ENCODE assay signal across 9 cellular contexts in genomic region chr12:45988259-45988658, GRCh38. TPM values are rescaled to one million over a fixed set of nuclear protein-coding genes. Genes with fewer than 3 reads are reported as not detected.
DNase-seq lines count a peak whose midpoint lies in the region; ATAC-seq and TF ChIP-seq lines count a peak whose summit lies in the region.
"Had no signal": no experiment of that assay in that cellular context is flagged by ENCODE, and none has a peak within 500 bp of the region (broad histone marks: within the 10 kb centered on the region; RNA-seq: fewer than 3 reads in every experiment).

No MANE protein-coding gene starts in this region.

- no peaks in the 10 kb centered on the region for H3K27me3 ChIP-seq in Loucy (ENCODE audit: insufficient read depth, low read length, poor library complexity, severe bottlenecking)
- H3K27me3 ChIP-seq in neuron (ENCODE audit: insufficient read depth, low read length) = no peaks in the 10 kb centered on the region

- DNase-seq in ELR (ENCODE audit: low read depth) = peak; percentile 79
- DNase-seq in choroid plexus epithelial cell (ENCODE audit: low read depth) = peak; percentile 48
- DNase-seq in NCI-H1092 (lab: John Stamatoyannopoulos, UW) = no peak
- DNase-seq in sciatic nerve (ENCODE audit: low spot score) = no peak
- DNase-seq: activated CD4-positive, alpha-beta T cell treated with anti-CD3 and anti-CD28 coated beads for 48 hours; NCI-H1048 had no signal

- TF ChIP-seq CTCF in Loucy (conservative IDR thresholded peaks at IDR 0.05; ENCODE audit: low read length) (no peak), choroid plexus epithelial cell (conservative IDR thresholded peaks at IDR 0.05; ENCODE audit: low read depth, low read length) (no peak)

- H3K4me3 ChIP-seq in Loucy (ENCODE audit: low read length, poor library complexity, severe bottlenecking) (peak overlapping the region; percentile 97), choroid plexus epithelial cell (ENCODE audit: low read depth, low read length) (peak overlapping the region; percentile 97), neuron (ENCODE audit: low read length) (peak overlapping the region; percentile 81)

- peaks cover 70% of the 10 kb centered on the region for H3K79me2 ChIP-seq in Loucy (ENCODE audit: insufficient read depth, low read length)

- no peaks in the 10 kb centered on the region for H3K9me2 ChIP-seq in Loucy (replicated peaks; ENCODE audit: low read depth, low read length)

- H2AFZ ChIP-seq in Loucy (ENCODE audit: low read length) (no peak overlapping the region), neuron (ENCODE audit: low read depth, low read length) (no peak overlapping the region)

- H3F3A ChIP-seq in Loucy (ENCODE audit: low read depth) = no peaks in the 10 kb centered on the region

- ATAC-seq in sciatic nerve (no peak), GM19328 (IDR thresholded peaks at IDR 0.05; ENCODE audit: unreplicated experiment) (no peak)

- no peaks in the 10 kb centered on the region for H3K36me3 ChIP-seq in Loucy (ENCODE audit: insufficient read depth, low read length)
- peaks cover 13% of the 10 kb centered on the region for H3K36me3 ChIP-seq in neuron (ENCODE audit: insufficient read depth, low read length)

- H3K9me3 ChIP-seq in Loucy (ENCODE audit: insufficient read depth, low read depth, low read length) (no peaks in the 10 kb centered on the region), neuron (ENCODE audit: low read length) (peaks cover 1% of the 10 kb centered on the region)

- intact Hi-C loops in sciatic nerve (cut with DNase I) = no loop called here

- H3K9ac ChIP-seq in Loucy (ENCODE audit: low read depth, low read length, poor library complexity, severe bottlenecking) = peak overlapping the region; percentile 93

- peak overlapping the region; percentile 98 for H3K4me2 ChIP-seq in Loucy (ENCODE audit: low read depth, low read length, poor library complexity, severe bottlenecking)

- H4K20me1 ChIP-seq in Loucy (ENCODE audit: insufficient read depth, low read length, poor library complexity, severe bottlenecking) = peaks cover 64% of the 10 kb centered on the region

- H3K4me1 ChIP-seq in Loucy (ENCODE audit: insufficient read depth, low read length, poor library complexity, severe bottlenecking) = peaks cover 61% of the 10 kb centered on the region
- peaks cover 18% of the 10 kb centered on the region for H3K4me1 ChIP-seq in neuron (ENCODE audit: insufficient read depth, low read length)

RNA-seq across cellular contexts. Expression of gene SCAF11, which starts 2.1 kb away (rescaled TPM):
- 156 TPM for total RNA-seq in sciatic nerve

Comparison
In these comparisons a context has a peak if more than half of its experiments do, and no peak if none do; other contexts are left out.
1. DNase-seq: peak in ELR (single experiment) and choroid plexus epithelial cell (single experiment); none in NCI-H1092 (single experiment) and sciatic nerve (single experiment).
2. Peak in every context shown above with its lines, with median percentiles within 50 percentile points of each other: H3K4me3 ChIP-seq.